Comparison of ENCODE assay signal across 9 cellular contexts in genomic region chr7:129613016-129613337, GRCh38. TPM values are rescaled to one million over a fixed set of nuclear protein-coding genes. Genes with fewer than 3 reads are reported as not detected.
DNase-seq lines count a peak whose midpoint lies in the region; ATAC-seq, FAIRE-seq and TF ChIP-seq lines count a peak whose summit lies in the region.
"Had no signal": no experiment of that assay in that cellular context is flagged by ENCODE, and none has a peak within 500 bp of the region (broad histone marks: within the 10 kb centered on the region; RNA-seq: fewer than 3 reads in every experiment).

No MANE protein-coding gene starts in this region.

- no peak for FAIRE-seq in GM12891 (lab: Jason Lieb, UNC)

- peak overlapping the region; percentile 93 to 98 for H3K27ac Mint-ChIP-seq in effector memory CD8-positive, alpha-beta T cell
- H3K27ac Mint-ChIP-seq in neural progenitor cell = peak overlapping the region; percentile 99

- H3K36me3 Mint-ChIP-seq in effector memory CD8-positive, alpha-beta T cell (ENCODE audit: insufficient read depth) = peaks cover 19% of the 10 kb centered on the region
- peaks cover 25% of the 10 kb centered on the region for H3K36me3 Mint-ChIP-seq in neural progenitor cell

- H3K4me3 Mint-ChIP-seq in effector memory CD8-positive, alpha-beta T cell = peak overlapping the region; percentile 88 to 95
- peak overlapping the region; percentile 99 for H3K4me3 Mint-ChIP-seq in neural progenitor cell

- H3K4me1 ChIP-seq in OCI-LY1 (ENCODE audit: insufficient read depth, low read length, severe bottlenecking) = peaks cover 67% of the 10 kb centered on the region
- H3K4me1 ChIP-seq in neural progenitor cell = peaks cover 28% of the 10 kb centered on the region

- H3K27ac ChIP-seq in C4-2B = peak overlapping the region; percentile 97
- H3K27ac ChIP-seq in OCI-LY1 (ENCODE audit: low read depth, low read length, poor library complexity, severe bottlenecking) = no peak overlapping the region
- H3K27ac ChIP-seq in neural progenitor cell = no peak overlapping the region

- H3K9ac ChIP-seq in OCI-LY1 (ENCODE audit: low read length) = peak overlapping the region; percentile 93
- H3K9ac ChIP-seq in neural progenitor cell = no peak overlapping the region

- H3K36me3 ChIP-seq in OCI-LY1 (ENCODE audit: insufficient read depth, low read length) (peaks cover 23% of the 10 kb centered on the region), neural progenitor cell (no peaks in the 10 kb centered on the region)

- H3K9me3 ChIP-seq in OCI-LY1 (ENCODE audit: low read length) (no peaks in the 10 kb centered on the region), neural progenitor cell (ENCODE audit: low read depth) (no peaks in the 10 kb centered on the region)

- H2AFZ ChIP-seq in OCI-LY1 (ENCODE audit: low read length) (no peak overlapping the region), neural progenitor cell (replicated peaks) (no peak overlapping the region)

- no peaks in the 10 kb centered on the region for H3K9me3 Mint-ChIP-seq in effector memory CD8-positive, alpha-beta T cell
- peaks cover under 1% of the 10 kb centered on the region for H3K9me3 Mint-ChIP-seq in neural progenitor cell

- no peaks in the 10 kb centered on the region for H3K27me3 Mint-ChIP-seq in effector memory CD8-positive, alpha-beta T cell
- peaks cover 6% of the 10 kb centered on the region for H3K27me3 Mint-ChIP-seq in neural progenitor cell (ENCODE audit: insufficient read depth, low read depth)

- H3F3A ChIP-seq in OCI-LY1 (ENCODE audit: insufficient read depth, low read length) (no peaks in the 10 kb centered on the region; the same call in 1 of the 2 replicates), neural progenitor cell (ENCODE audit: low read depth) (peaks cover 4% of the 10 kb centered on the region)

- no peaks in the 10 kb centered on the region for H4K20me1 ChIP-seq in OCI-LY1 (ENCODE audit: insufficient read depth, low read length)
- H4K20me1 ChIP-seq in neural progenitor cell (ENCODE audit: low read depth) = peaks cover 63% of the 10 kb centered on the region

- H3K4me1 Mint-ChIP-seq in effector memory CD8-positive, alpha-beta T cell (ENCODE audit: low read depth in 2 of 2) = peaks cover 44 to 66% of the 10 kb centered on the region in 2 donors
- peaks cover 39% of the 10 kb centered on the region for H3K4me1 Mint-ChIP-seq in neural progenitor cell

- ATAC-seq in effector memory CD8-positive, alpha-beta T cell (replicated peaks) = no peak
- no peak for ATAC-seq in HG03039 (IDR thresholded peaks at IDR 0.05; ENCODE audit: unreplicated experiment)
- no peak for ATAC-seq in GM21825 (IDR thresholded peaks at IDR 0.05; ENCODE audit: unreplicated experiment)

- H3K27me3 ChIP-seq in OCI-LY1 (ENCODE audit: insufficient read depth, low read length) = no peaks in the 10 kb centered on the region
- H3K27me3 ChIP-seq in neural progenitor cell = no peaks in the 10 kb centered on the region

- no peaks in the 10 kb centered on the region for H3K9me2 ChIP-seq in OCI-LY1 (ENCODE audit: low read depth, low read length)

- peak overlapping the region; percentile 91 for H3K4me2 ChIP-seq in OCI-LY1 (ENCODE audit: low read length)
- peak overlapping the region; percentile 87 for H3K4me2 ChIP-seq in neural progenitor cell

- TF ChIP-seq CTCF in C4-2B (conservative IDR thresholded peaks at IDR 0.05) = peak; percentile 64
- TF ChIP-seq CTCF in OCI-LY1 (IDR thresholded peaks at IDR 0.05; ENCODE audit: low read length) = no peak; the same call in 1 of the 2 replicates
- TF ChIP-seq CTCF in neural progenitor cell (IDR thresholded peaks at IDR 0.05) = no peak

- H3K79me2 ChIP-seq in OCI-LY1 (ENCODE audit: insufficient read depth, low read length) (peaks cover 63% of the 10 kb centered on the region), neural progenitor cell (ENCODE audit: low read depth) (peaks cover 90% of the 10 kb centered on the region)

- DNase-seq in effector memory CD8-positive, alpha-beta T cell = no peak
- DNase-seq in neural progenitor cell (ENCODE audit: low spot score) (no peak), GM12891 (ENCODE audit: insufficient read length, low spot score) (no peak), NCI-H446 (lab: John Stamatoyannopoulos, UW) (no peak)
- DNase-seq: NCI-H1417 treated with DMSO at 0.1 percent for 48 hours had no signal

- TF ChIP-seq POLR2A in GM12891 (IDR thresholded peaks at IDR 0.05; ENCODE audit: low read depth, low read length) = no peak

- peak overlapping the region; percentile 81 for H3K4me3 ChIP-seq in OCI-LY1 (ENCODE audit: low read depth, low read length, poor library complexity, severe bottlenecking)
- H3K4me3 ChIP-seq in neural progenitor cell = peak overlapping the region; percentile 98

TF ChIP-seq in GM12891, 5 proteins besides CTCF, POLR2A, EP300 and RAD21:
- TF ChIP-seq POLR2AphosphoS5 (IDR thresholded peaks at IDR 0.05; ENCODE audit: low read depth, low read length) (no peak), TAF1 (IDR thresholded peaks at IDR 0.05; ENCODE audit: low read depth, low read length) (no peak), SPI1 (IDR thresholded peaks at IDR 0.05; ENCODE audit: low read depth, low read length) (no peak), PAX5 (IDR thresholded peaks at IDR 0.05; ENCODE audit: insufficient read depth, low read length, severe bottlenecking) (no peak), POU2F2 (IDR thresholded peaks at IDR 0.05; ENCODE audit: low read depth, low read length) (no peak)

RNA-seq across cellular contexts. Expression of gene NRF1, which starts 1.5 kb away (rescaled TPM):
- 22.9 and 24.3 TPM in 2 replicates for total RNA-seq in neural progenitor cell (ENCODE audit: low replicate concordance)
- polyA plus RNA-seq in GM12891 (2012; ENCODE audit: low read depth, missing spikeins) = 7.3 TPM
